Comparison of ENCODE assay signal across 9 cellular contexts in genomic region chr6:41092421-41093140, GRCh38. TPM values are rescaled to one million over a fixed set of nuclear protein-coding genes. Genes with fewer than 3 reads are reported as not detected.
DNase-seq lines count a peak whose midpoint lies in the region; ATAC-seq and TF ChIP-seq lines count a peak whose summit lies in the region.
"Had no signal": no experiment of that assay in that cellular context is flagged by ENCODE, and none has a peak within 500 bp of the region (broad histone marks: within the 10 kb centered on the region; RNA-seq: fewer than 3 reads in every experiment).

No MANE protein-coding gene starts in this region.

- H3K4me1 ChIP-seq in heart left ventricle (peaks cover 0 to 8% (median 0%) of the 10 kb centered on the region in 12 donors), thyroid gland (peaks cover 30 to 38% of the 10 kb centered on the region in 2 donors)

- H3K36me3 ChIP-seq in heart left ventricle (peaks cover 2 to 100% (median 96%) of the 10 kb centered on the region in 9 donors), thyroid gland (peaks cover 48 to 58% of the 10 kb centered on the region in 2 donors)

- DNase-seq in heart left ventricle (no peak), Right ventricle myocardium superior (no peak), NCI-H2029 (lab: John Stamatoyannopoulos, UW) (peak; percentile 28), chondrocyte (ENCODE audit: low spot score) (no peak), thyroid gland (peak; percentile 58 to 72), Ammon's horn (ENCODE audit: low spot score) (no peak), head of caudate nucleus (no peak)
- DNase-seq: NCI-H2171 treated with DMSO at 0.1 percent for 48 hours had no signal

- H3K27ac ChIP-seq in heart left ventricle (no peak overlapping the region), thyroid gland (peak overlapping the region; percentile 17 to 21 (median 18))

- H3K9me3 Mint-ChIP-seq in chondrocyte (ENCODE audit: low read depth) = no peaks in the 10 kb centered on the region

- peaks cover 48% of the 10 kb centered on the region for H3K36me3 Mint-ChIP-seq in chondrocyte (ENCODE audit: low read depth)

- no peak for TF ChIP-seq POLR2A in heart left ventricle (IDR thresholded peaks at IDR 0.05)
- TF ChIP-seq POLR2A in thyroid gland (IDR thresholded peaks at IDR 0.05) = no peak

- no peaks in the 10 kb centered on the region for H3K27me3 ChIP-seq in heart left ventricle
- H3K27me3 ChIP-seq in thyroid gland = no peaks in the 10 kb centered on the region

- 93 to 96% (median 95%) methylated on average over 4 of the region's 4 CpGs for WGBS in heart left ventricle, 4 donors
- 51 to 55% methylated on average over 4 of the region's 4 CpGs for WGBS in thyroid gland, 2 donors

- intact Hi-C loops in heart left ventricle (cut with DNase I) = loop anchor here in 6 of 10 donors (2.0 to 10.0 kb wide), 4 partner anchors 222 to 230 kb away; no protein-coding TSS in a partner anchor
- intact Hi-C loops in Right ventricle myocardium superior (cut with DNase I) = no loop called here
- intact Hi-C loops in thyroid gland (cut with DNase I) = no loop called here
- intact Hi-C loops in head of caudate nucleus (cut with DNase I) = loop anchor here (10.0 kb wide), 1 partner anchor 212 kb away; no protein-coding TSS in a partner anchor

- H3K4me1 Mint-ChIP-seq in chondrocyte (ENCODE audit: low read depth) = peaks cover 19% of the 10 kb centered on the region

- no peak overlapping the region for H3K27ac Mint-ChIP-seq in chondrocyte (ENCODE audit: unreplicated experiment)

- H3K9me3 ChIP-seq in heart left ventricle (no peaks in the 10 kb centered on the region), thyroid gland (no peaks in the 10 kb centered on the region)

- TF ChIP-seq CTCF in heart left ventricle (IDR thresholded peaks at IDR 0.05) (peak in 7 of 12 donors; percentile 16 to 41 (median 33)), chondrocyte (IDR thresholded peaks at IDR 0.05) (peak; percentile 82), thyroid gland (IDR thresholded peaks at IDR 0.05) (peak in 3 of 6 experiments; percentile 24 to 35 (median 35))

- H3K4me3 ChIP-seq in heart left ventricle (no peak overlapping the region), thyroid gland (replicated peaks in 1 of 3) (no peak overlapping the region)

- no peak overlapping the region for H3K4me3 Mint-ChIP-seq in chondrocyte (ENCODE audit: unreplicated experiment)

- no peaks in the 10 kb centered on the region for H3K27me3 Mint-ChIP-seq in chondrocyte (ENCODE audit: low read depth)

- ATAC-seq in heart left ventricle = no peak
- ATAC-seq in Right ventricle myocardium superior (ENCODE audit: poor library complexity) = no peak
- ATAC-seq in HG03460 (IDR thresholded peaks at IDR 0.05; ENCODE audit: unreplicated experiment) = no peak

RNA-seq across cellular contexts. Expression of gene NFYA, which starts 19.8 kb away (rescaled TPM):
- total RNA-seq in heart left ventricle (10 to 100 TPM in 4 of 9 donors, 1 to 10 TPM in 5; 6.5 to 12.5 (median 9.7) TPM), Right ventricle myocardium superior (9.5 TPM), chondrocyte (18.8 to 24.7 TPM (median 20.5 TPM) in 3 replicates), thyroid gland (10 to 100 TPM; 31.8 to 40.3 (median 36.0) TPM)
- polyA plus RNA-seq in heart left ventricle = 1 to 10 TPM; 4.3 to 7.3 TPM

RNA-seq across cellular contexts. Expression of gene OARD1, which starts 20.4 kb away (rescaled TPM):
- total RNA-seq in heart left ventricle (10 to 100 TPM; 12.8 to 21.8 (median 17.7) TPM), Right ventricle myocardium superior (19.7 TPM), chondrocyte (11.4 to 12.2 TPM (median 12.2 TPM) in 3 replicates), thyroid gland (10 to 100 TPM; 23.6 to 31.7 (median 25.4) TPM)
- polyA plus RNA-seq in heart left ventricle = 10 to 100 TPM; 26.6 to 28.1 TPM

RNA-seq across cellular contexts. Expression of gene APOBEC2, which starts 39.6 kb away (rescaled TPM):
- 100 to 1,000 TPM; 139 to 524 (median 237) TPM for total RNA-seq in heart left ventricle
- 100 to 1,000 TPM in 1 of 2 donors, 10 to 100 TPM in 1; 72.3 to 237 TPM for polyA plus RNA-seq in heart left ventricle
- 211 TPM for total RNA-seq in Right ventricle myocardium superior
- not detected in 3 replicates for total RNA-seq in chondrocyte
- not detected for total RNA-seq in thyroid gland

RNA-seq across cellular contexts. Expression of gene TSPO2, which starts 50.3 kb away (rescaled TPM):
- total RNA-seq in heart left ventricle (not detected), Right ventricle myocardium superior (not detected), chondrocyte (not detected in 3 replicates), thyroid gland (not detected)
- polyA plus RNA-seq in heart left ventricle = not detected

RNA-seq across cellular contexts. Expression of gene UNC5CL, which starts 53.6 kb away (rescaled TPM):
- 1 to 10 TPM in 1 of 9 donors, under 1 TPM in 8; 0.21 to 1.1 (median 0.50) TPM for total RNA-seq in heart left ventricle
- under 1 TPM; 0.50 to 0.65 TPM for polyA plus RNA-seq in heart left ventricle
- total RNA-seq in Right ventricle myocardium superior = 0.40 TPM
- total RNA-seq in chondrocyte = 0.25 to 0.36 TPM in 2 of 3 replicates, not detected in the other
- 1 to 10 TPM in 3 of 4 donors, under 1 TPM in 1; 0.93 to 3.6 (median 2.0) TPM for total RNA-seq in thyroid gland

Comparison
In these comparisons a context has a peak if more than half of its experiments do, and no peak if none do; other contexts are left out.
1. intact Hi-C loops: an anchor here in heart left ventricle (2.0 to 10.0 kb wide) and head of caudate nucleus (10.0 kb wide); none called in Right ventricle myocardium superior and thyroid gland.
2. DNase-seq: peak in NCI-H2029 (single experiment) and thyroid gland (2 of 2); none in heart left ventricle (0 of 5), Right ventricle myocardium superior (single experiment), chondrocyte (single experiment), Ammon's horn (single experiment) and head of caudate nucleus (0 of 42).
3. H3K27ac ChIP-seq: peak in thyroid gland (3 of 3); none in heart left ventricle (0 of 12).
4. RNA of gene APOBEC2, which starts 39.6 kb away (total RNA-seq): 139 to 524 TPM in heart left ventricle and 211 TPM in Right ventricle myocardium superior (single experiment); not detected in thyroid gland and not detected in chondrocyte; every median in the first group is over 100 times any median in the second.